In genomic region chr9:2818486-2819121, GRCh38 we compare ENCODE assay signal across 17 cellular contexts. TPM values are rescaled to one million over a fixed set of nuclear protein-coding genes. Genes with fewer than 3 reads are reported as not detected.
A peak's percentile ranks its signal among the peaks of the same experiment; 100 is the strongest.
DNase-seq lines count a peak whose midpoint lies in the region; ATAC-seq and TF ChIP-seq lines count a peak whose summit lies in the region.
"Had no signal": no experiment of that assay in that cellular context is flagged by ENCODE, and none has a peak within 500 bp of the region (broad histone marks: within the 10 kb centered on the region; RNA-seq: fewer than 3 reads in every experiment).

No MANE protein-coding gene starts in this region.

- peaks cover 7% of the 10 kb centered on the region for H3K4me1 Mint-ChIP-seq in activated CD8-positive, alpha-beta T cell treated with anti-CD3 and anti-CD28 coated beads for 36 hours (ENCODE audit: low read depth)
- H3K4me1 Mint-ChIP-seq in activated CD8-positive, alpha-beta T cell treated with anti-CD3 and anti-CD28 coated beads, Interleukin-2, amount 10 ng/mL, durations not matched to agents 7 days and 5 days (ENCODE audit: low read depth): peaks cover 2% of the 10 kb centered on the region
- H3K4me1 Mint-ChIP-seq in memory B cell: no peaks in the 10 kb centered on the region

- no peak for TF ChIP-seq CTCF in activated CD8-positive, alpha-beta T cell treated with anti-CD3 and anti-CD28 coated beads for 36 hours (IDR thresholded peaks at IDR 0.05)
- TF ChIP-seq CTCF in brain microvascular endothelial cell (IDR thresholded peaks at IDR 0.05; ENCODE audit: low read depth, low read length, missing control alignments) (no peak), tibial artery (IDR thresholded peaks at IDR 0.05) (no peak)

- H3K4me3 Mint-ChIP-seq in activated CD8-positive, alpha-beta T cell treated with anti-CD3 and anti-CD28 coated beads for 36 hours: no peak overlapping the region
- H3K4me3 Mint-ChIP-seq in activated CD8-positive, alpha-beta T cell treated with anti-CD3 and anti-CD28 coated beads, Interleukin-2, amount 10 ng/mL, durations not matched to agents 7 days and 5 days: no peak overlapping the region
- no peak overlapping the region for H3K4me3 Mint-ChIP-seq in memory B cell
- H3K4me3 Mint-ChIP-seq: activated naive CD8-positive, alpha-beta T cell treated with anti-CD3 and anti-CD28 coated beads, Interleukin-2, amount 10 ng/mL, durations not matched to agents 7 days and 5 days; CD8-positive, alpha-beta memory T cell; type B pancreatic cell had no signal

- H3K9me3 Mint-ChIP-seq in activated CD8-positive, alpha-beta T cell treated with anti-CD3 and anti-CD28 coated beads for 36 hours: no peaks in the 10 kb centered on the region
- no peaks in the 10 kb centered on the region for H3K9me3 Mint-ChIP-seq in activated CD8-positive, alpha-beta T cell treated with anti-CD3 and anti-CD28 coated beads, Interleukin-2, amount 10 ng/mL, durations not matched to agents 7 days and 5 days (ENCODE audit: insufficient read depth)
- no peaks in the 10 kb centered on the region for H3K9me3 Mint-ChIP-seq in memory B cell
- H3K9me3 Mint-ChIP-seq: activated naive CD8-positive, alpha-beta T cell treated with anti-CD3 and anti-CD28 coated beads, Interleukin-2, amount 10 ng/mL, durations not matched to agents 7 days and 5 days; CD8-positive, alpha-beta memory T cell; type B pancreatic cell had no signal

- POLR2A ChIA-PET in activated CD8-positive, alpha-beta T cell treated with anti-CD3 and anti-CD28 coated beads for 36 hours (lab: Charles Lee): interaction anchor here (0.8 kb wide), 1 partner anchor 13 kb away, joined by 3 read pairs; no protein-coding TSS in a partner anchor
- POLR2A ChIA-PET in activated CD8-positive, alpha-beta T cell treated with anti-CD3 and anti-CD28 coated beads, Interleukin-2, amount 10 ng/mL, durations not matched to agents 7 days and 5 days (lab: Charles Lee): no interaction called here

- peak overlapping the region; percentile 55 for H3K27ac Mint-ChIP-seq in activated CD8-positive, alpha-beta T cell treated with anti-CD3 and anti-CD28 coated beads for 36 hours
- no peak overlapping the region for H3K27ac Mint-ChIP-seq in activated CD8-positive, alpha-beta T cell treated with anti-CD3 and anti-CD28 coated beads, Interleukin-2, amount 10 ng/mL, durations not matched to agents 7 days and 5 days
- H3K27ac Mint-ChIP-seq in memory B cell: peak overlapping the region; percentile 45
- H3K27ac Mint-ChIP-seq: activated naive CD8-positive, alpha-beta T cell treated with anti-CD3 and anti-CD28 coated beads, Interleukin-2, amount 10 ng/mL, durations not matched to agents 7 days and 5 days; type B pancreatic cell had no signal

- no peak for DNase-seq in activated CD8-positive, alpha-beta T cell treated with anti-CD3 and anti-CD28 coated beads for 36 hours
- DNase-seq in activated CD8-positive, alpha-beta T cell treated with anti-CD3 and anti-CD28 coated beads, Interleukin-2, amount 10 ng/mL, durations not matched to agents 7 days and 5 days: no peak
- DNase-seq in brain microvascular endothelial cell (no peak), memory B cell (ENCODE audit: low spot score in 2 of 2) (no peak), tibial artery (no peak), hypothalamus (lab: John Stamatoyannopoulos, UW) (no peak), mucosa of gallbladder (ENCODE audit: low spot score) (no peak)
- DNase-seq: 8988T; activated CD4-positive, CD25-positive, alpha-beta regulatory T cell treated with anti-CD3 and anti-CD28 coated beads, Interleukin-2, amount 50 U/mL, for 72 hours; activated CD8-positive, alpha-beta memory T cell treated with anti-CD3 and anti-CD28 coated beads, Interleukin-2, amount 50 U/mL, for 48 hours; activated naive CD8-positive, alpha-beta T cell treated with anti-CD3 and anti-CD28 coated beads, Interleukin-2, amount 10 ng/mL, durations not matched to agents 7 days and 5 days; CD8-positive, alpha-beta memory T cell; NCI-H187; NCI-H510A; OCI-M1 had no signal

- H3K36me3 ChIP-seq in brain microvascular endothelial cell (replicated peaks): peaks cover 8% of the 10 kb centered on the region
- no peaks in the 10 kb centered on the region for H3K36me3 ChIP-seq in tibial artery

- H3K27me3 Mint-ChIP-seq in activated CD8-positive, alpha-beta T cell treated with anti-CD3 and anti-CD28 coated beads for 36 hours: no peaks in the 10 kb centered on the region
- no peaks in the 10 kb centered on the region for H3K27me3 Mint-ChIP-seq in activated CD8-positive, alpha-beta T cell treated with anti-CD3 and anti-CD28 coated beads, Interleukin-2, amount 10 ng/mL, durations not matched to agents 7 days and 5 days (ENCODE audit: low read depth)
- no peaks in the 10 kb centered on the region for H3K27me3 Mint-ChIP-seq in memory B cell
- H3K27me3 Mint-ChIP-seq: activated naive CD8-positive, alpha-beta T cell treated with anti-CD3 and anti-CD28 coated beads, Interleukin-2, amount 10 ng/mL, durations not matched to agents 7 days and 5 days; CD8-positive, alpha-beta memory T cell; type B pancreatic cell had no signal

- CTCF ChIA-PET in activated CD8-positive, alpha-beta T cell treated with anti-CD3 and anti-CD28 coated beads for 36 hours (lab: Charles Lee): interaction anchor here (0.6 to 2.0 kb wide), 3 partner anchors 9 to 25 kb away, joined by 3 to 6 read pairs (median 3); no protein-coding TSS in a partner anchor
- CTCF ChIA-PET in activated CD8-positive, alpha-beta T cell treated with anti-CD3 and anti-CD28 coated beads, Interleukin-2, amount 10 ng/mL, durations not matched to agents 7 days and 5 days (lab: Charles Lee): no interaction called here

- intact Hi-C loops in activated CD8-positive, alpha-beta T cell treated with anti-CD3 and anti-CD28 coated beads for 36 hours (cut with micrococcal nuclease): no loop called here
- intact Hi-C loops in tibial artery (cut with DNase I; ENCODE audit: low total_unique reads): no loop called here

- H3K27me3 ChIP-seq in brain microvascular endothelial cell (replicated peaks) (no peaks in the 10 kb centered on the region), tibial artery (no peaks in the 10 kb centered on the region)

- in situ Hi-C loops in brain microvascular endothelial cell (cut with HindIII; ENCODE audit: low pct_ligation_motif_present, low sequenced_read_pairs): no loop called here

- H3K36me3 Mint-ChIP-seq in activated CD8-positive, alpha-beta T cell treated with anti-CD3 and anti-CD28 coated beads for 36 hours (ENCODE audit: low read depth): peaks cover 62% of the 10 kb centered on the region
- H3K36me3 Mint-ChIP-seq in activated CD8-positive, alpha-beta T cell treated with anti-CD3 and anti-CD28 coated beads, Interleukin-2, amount 10 ng/mL, durations not matched to agents 7 days and 5 days (ENCODE audit: low read depth): peaks cover 45% of the 10 kb centered on the region
- H3K36me3 Mint-ChIP-seq in memory B cell: peaks cover 30% of the 10 kb centered on the region

- H3K9me3 ChIP-seq in tibial artery: no peaks in the 10 kb centered on the region

- H3K27ac ChIP-seq in brain microvascular endothelial cell (peak overlapping the region; percentile 27), tibial artery (peak overlapping the region; percentile 73 to 84)

- peaks cover 0 to 47% (median 22%) of the 10 kb centered on the region in 4 donors for H3K4me1 ChIP-seq in tibial artery

- no peak overlapping the region for H3K4me3 ChIP-seq in brain microvascular endothelial cell (ENCODE audit: low read depth, low read length)
- H3K4me3 ChIP-seq in tibial artery: peak overlapping the region in 1 of 2 donors; percentile 3

- ATAC-seq in activated CD8-positive, alpha-beta T cell treated with anti-CD3 and anti-CD28 coated beads for 36 hours: no peak
- no peak for ATAC-seq in activated CD8-positive, alpha-beta T cell treated with anti-CD3 and anti-CD28 coated beads, Interleukin-2, amount 10 ng/mL, durations not matched to agents 7 days and 5 days
- ATAC-seq in memory B cell (ENCODE audit: low read depth): no peak
- ATAC-seq in GM18858 (IDR thresholded peaks at IDR 0.05; ENCODE audit: unreplicated experiment): no peak

RNA-seq across cellular contexts. Expression of gene PUM3, which starts 25.3 kb away (rescaled TPM):
- total RNA-seq in activated CD8-positive, alpha-beta T cell treated with anti-CD3 and anti-CD28 coated beads for 36 hours: 100 to 1,000 TPM; 101 to 106 TPM
- 10 to 100 TPM; 63.1 to 64.0 TPM for total RNA-seq in activated CD8-positive, alpha-beta T cell treated with anti-CD3 and anti-CD28 coated beads, Interleukin-2, amount 10 ng/mL, durations not matched to agents 7 days and 5 days
- total RNA-seq in mucosa of gallbladder: 22.3 TPM
